ENCODE assay signal across 25 cellular contexts in genomic region chr4:79288185-79288584, GRCh38. TPM values are rescaled to one million over a fixed set of nuclear protein-coding genes. Genes with fewer than 3 reads are reported as not detected.
"Had no signal": no experiment of that assay in that cellular context is flagged by ENCODE, and none has a peak within 500 bp of the region (broad histone marks: within the 10 kb centered on the region; RNA-seq: fewer than 3 reads in every experiment).

No MANE protein-coding gene starts in this region.

- ATAC-seq: heart left ventricle; naive thymus-derived CD4-positive, alpha-beta T cell had no signal

- H3K27me3 ChIP-seq: dorsolateral prefrontal cortex, heart left ventricle, sigmoid colon, stomach, transverse colon had no signal

- H3K4me1 ChIP-seq: heart left ventricle, stomach had no signal

- H3K36me3 ChIP-seq: heart left ventricle, sigmoid colon, stomach, thoracic aorta, transverse colon had no signal

- DNase-seq: cortex of kidney; dorsolateral prefrontal cortex; effector CD8-positive, alpha-beta T cell; heart left ventricle; hippocampal formation; kidney glomerular epithelial cell; mesendoderm; naive thymus-derived CD4-positive, alpha-beta T cell; nephron progenitor cell; posterior cingulate gyrus; sigmoid colon; stimulated activated naive CD4-positive, alpha-beta T cell; stomach; substantia nigra; transverse colon had no signal

- H3K4me3 ChIP-seq: dorsolateral prefrontal cortex, heart left ventricle, sigmoid colon, skin epidermis, stomach, thoracic aorta, transverse colon had no signal

- H3K27ac ChIP-seq: dorsolateral prefrontal cortex, heart left ventricle, sigmoid colon, skin epidermis, stomach, thoracic aorta had no signal

- H3K9me3 ChIP-seq: heart left ventricle, sigmoid colon, stomach, thoracic aorta, transverse colon had no signal

RNA-seq across cellular contexts. Expression of gene NAA11, which starts 37.7 kb away (rescaled TPM):
- total RNA-seq: frontal cortex; glomerular endothelial cell; heart left ventricle; liver; lung microvascular endothelial cell; naive thymus-derived CD4-positive, alpha-beta T cell; osteocyte; pulmonary artery endothelial cell; sigmoid colon; stomach; thoracic aorta; transverse colon; ureter had no signal
- polyA plus RNA-seq: esophagus; heart left ventricle; liver; naive thymus-derived CD4-positive, alpha-beta T cell; sigmoid colon; stomach had no signal
